17 cellular contexts compared by ENCODE assay signal in genomic region chr5:160436017-160436416, GRCh38. TPM values are rescaled to one million over a fixed set of nuclear protein-coding genes. Genes with fewer than 3 reads are reported as not detected.
DNase-seq lines count a peak whose midpoint lies in the region; ATAC-seq and TF ChIP-seq lines count a peak whose summit lies in the region.
"Had no signal": no experiment of that assay in that cellular context is flagged by ENCODE, and none has a peak within 500 bp of the region (broad histone marks: within the 10 kb centered on the region; RNA-seq: fewer than 3 reads in every experiment).

No MANE protein-coding gene starts in this region.

- no peak overlapping the region for H3K27ac ChIP-seq in OCI-LY7 (ENCODE audit: low read depth, low read length, poor library complexity, severe bottlenecking)
- H3K27ac ChIP-seq: 22Rv1, A549, HL-60 had no signal

- intact Hi-C loops in OCI-LY7 (cut with micrococcal nuclease; ENCODE audit: unreplicated experiment): loop anchor here (5.0 to 10.0 kb wide), 3 partner anchors 139 to 351 kb away; no protein-coding TSS in a partner anchor

- no peak overlapping the region for H2AFZ ChIP-seq in OCI-LY7 (ENCODE audit: low read length)

- H3K36me3 Mint-ChIP-seq in activated naive CD8-positive, alpha-beta T cell: no peaks in the 10 kb centered on the region
- no peaks in the 10 kb centered on the region for H3K36me3 Mint-ChIP-seq in activated naive CD8-positive, alpha-beta T cell treated with anti-CD3 and anti-CD28 coated beads for 36 hours
- peaks cover 10% of the 10 kb centered on the region for H3K36me3 Mint-ChIP-seq in T-helper 17 cell (ENCODE audit: low read depth)

- peaks cover 46% of the 10 kb centered on the region for H3K4me1 ChIP-seq in OCI-LY7 (ENCODE audit: insufficient read depth, low read length, poor library complexity, severe bottlenecking)
- H3K4me1 ChIP-seq: A549 had no signal

- H3K27me3 Mint-ChIP-seq in activated naive CD8-positive, alpha-beta T cell: peaks cover 9% of the 10 kb centered on the region
- H3K27me3 Mint-ChIP-seq in activated naive CD8-positive, alpha-beta T cell treated with anti-CD3 and anti-CD28 coated beads for 36 hours: peaks cover 10% of the 10 kb centered on the region
- H3K27me3 Mint-ChIP-seq in T-helper 17 cell: peaks cover 26% of the 10 kb centered on the region

- H4K20me1 ChIP-seq in OCI-LY7 (ENCODE audit: insufficient read depth, low read length): no peaks in the 10 kb centered on the region

- POLR2A ChIA-PET in OCI-LY7 (lab: Charles Lee): interaction anchor here (0.7 to 1.5 kb wide), 6 partner anchors 9 to 35 kb away, joined by 3 to 7 read pairs (median 4); partner anchors contain the start of genes PTTG1 and SLU7

- no peaks in the 10 kb centered on the region for H3K9me3 ChIP-seq in T-helper 17 cell (ENCODE audit: control insufficient read depth, low read length, poor library complexity, severe bottlenecking)
- H3K9me3 ChIP-seq in OCI-LY7 (ENCODE audit: low read length): no peaks in the 10 kb centered on the region
- H3K9me3 ChIP-seq: A549 had no signal

- no peak overlapping the region for H3K4me3 ChIP-seq in OCI-LY7 (ENCODE audit: low read depth, low read length, poor library complexity, severe bottlenecking)
- H3K4me3 ChIP-seq: A549, GM23338 had no signal

- no peak overlapping the region for H3K4me2 ChIP-seq in OCI-LY7 (ENCODE audit: low read length)
- H3K4me2 ChIP-seq: GM23338 had no signal

- H3K79me2 ChIP-seq in OCI-LY7 (ENCODE audit: insufficient read depth, low read depth, low read length): no peaks in the 10 kb centered on the region

- no TSS peak for BruUV-seq in OCI-LY7 (replicated peaks; lab: Mats Ljungman, UMichigan)

- peaks cover 31% of the 10 kb centered on the region for H3K4me1 Mint-ChIP-seq in activated naive CD8-positive, alpha-beta T cell (ENCODE audit: low read depth)
- peaks cover 29% of the 10 kb centered on the region for H3K4me1 Mint-ChIP-seq in activated naive CD8-positive, alpha-beta T cell treated with anti-CD3 and anti-CD28 coated beads for 36 hours
- peaks cover 20% of the 10 kb centered on the region for H3K4me1 Mint-ChIP-seq in T-helper 17 cell

- no peak overlapping the region for H3K4me3 Mint-ChIP-seq in activated naive CD8-positive, alpha-beta T cell
- H3K4me3 Mint-ChIP-seq in activated naive CD8-positive, alpha-beta T cell treated with anti-CD3 and anti-CD28 coated beads for 36 hours: no peak overlapping the region
- no peak overlapping the region for H3K4me3 Mint-ChIP-seq in T-helper 17 cell
- H3K4me3 Mint-ChIP-seq: GM23338 had no signal

- H3K36me3 ChIP-seq in OCI-LY7 (ENCODE audit: insufficient read depth, low read length): peaks cover 7% of the 10 kb centered on the region; the same call in 1 of the 2 replicates

- TF ChIP-seq CTCF in OCI-LY7 (conservative IDR thresholded peaks at IDR 0.05; ENCODE audit: low read length): no peak

- peak overlapping the region; percentile 3 for H3K27ac Mint-ChIP-seq in activated naive CD8-positive, alpha-beta T cell
- H3K27ac Mint-ChIP-seq in activated naive CD8-positive, alpha-beta T cell treated with anti-CD3 and anti-CD28 coated beads for 36 hours: no peak overlapping the region
- H3K27ac Mint-ChIP-seq in T-helper 17 cell: peak overlapping the region; percentile 67
- H3K27ac Mint-ChIP-seq: GM23338 had no signal

- TF ChIP-seq POLR2A in erythroblast (IDR thresholded peaks at IDR 0.05; ENCODE audit: low read length): no peak

- H3K9me2 ChIP-seq in OCI-LY7 (ENCODE audit: insufficient read depth, low read length): no peaks in the 10 kb centered on the region

- no peak for DNase-seq in activated naive CD8-positive, alpha-beta T cell treated with anti-CD3 and anti-CD28 coated beads for 36 hours
- no peak for DNase-seq in T-helper 17 cell
- peak; percentile 6 to 19 for DNase-seq in erythroblast (lab: John Stamatoyannopoulos, UW)
- DNase-seq in NOMO-1 treated with dmso at 0.1 percent for 144 hours (lab: John Stamatoyannopoulos, UW; ENCODE audit: unreplicated experiment): no peak
- no peak for DNase-seq in OCI-LY7 (ENCODE audit: low spot score)
- no peak for DNase-seq in DMS 273 (lab: John Stamatoyannopoulos, UW; ENCODE audit: unreplicated experiment)
- DNase-seq: AML-193; C1 segment of cervical spinal cord; CD4-positive, CD25-positive, alpha-beta regulatory T cell; CD8-positive, alpha-beta memory T cell; COR-L47; HCEC 1CT had no signal

- CTCF ChIA-PET in OCI-LY7 (lab: Charles Lee; ENCODE audit: unreplicated experiment): no interaction called here

- no peaks in the 10 kb centered on the region for H3K9me3 Mint-ChIP-seq in activated naive CD8-positive, alpha-beta T cell (ENCODE audit: low read depth)
- no peaks in the 10 kb centered on the region for H3K9me3 Mint-ChIP-seq in activated naive CD8-positive, alpha-beta T cell treated with anti-CD3 and anti-CD28 coated beads for 36 hours
- H3K9me3 Mint-ChIP-seq: CD4-positive, CD25-positive, alpha-beta regulatory T cell; CD8-positive, alpha-beta memory T cell; GM23338 had no signal

- no peak for ATAC-seq in T-helper 17 cell
- ATAC-seq: A549, GM23338 had no signal

RNA-seq across cellular contexts. Expression of gene PTTG1, which starts 14.4 kb away (rescaled TPM):
- 100 to 1,000 TPM; 102 to 105 TPM for total RNA-seq in activated naive CD8-positive, alpha-beta T cell treated with anti-CD3 and anti-CD28 coated beads for 36 hours
- total RNA-seq in T-helper 17 cell (10 to 100 TPM; 13.9 to 16.0 TPM), OCI-LY7 (2022) (340 and 428 TPM in 2 replicates)
- 420 and 480 TPM in 2 replicates for total RNA-seq in OCI-LY7 (2014; rRNA removed; shearing (Covaris generic))

RNA-seq across cellular contexts. Expression of gene SLU7, which starts 17.1 kb away (rescaled TPM):
- 10 to 100 TPM; 42.2 to 43.7 TPM for total RNA-seq in activated naive CD8-positive, alpha-beta T cell treated with anti-CD3 and anti-CD28 coated beads for 36 hours
- 10 to 100 TPM; 79.2 to 93.4 TPM for total RNA-seq in T-helper 17 cell
- 32.2 and 59.7 TPM in 2 replicates for total RNA-seq in OCI-LY7 (2014; rRNA removed; shearing (Covaris generic))
- total RNA-seq in OCI-LY7 (2022): 46.2 and 55.4 TPM in 2 replicates

RNA-seq across cellular contexts. Expression of gene FAM200C, which starts 36.2 kb away (rescaled TPM):
- total RNA-seq in activated naive CD8-positive, alpha-beta T cell treated with anti-CD3 and anti-CD28 coated beads for 36 hours: under 1 TPM; 0.48 to 0.68 TPM
- total RNA-seq in T-helper 17 cell (not detected), OCI-LY7 (2022) (3.7 and 5.1 TPM in 2 replicates)
- total RNA-seq in OCI-LY7 (2014; rRNA removed; shearing (Covaris generic)): 2.4 and 2.7 TPM in 2 replicates
- total RNA-seq: CD4-positive, CD25-positive, alpha-beta regulatory T cell had no signal

Comparison
In these comparisons a context has a peak if more than half of its experiments do, and no peak if none do; other contexts are left out.
1. DNase-seq: peak in erythroblast (2 of 2); none in activated naive CD8-positive, alpha-beta T cell treated with anti-CD3 and anti-CD28 coated beads for 36 hours (single experiment), T-helper 17 cell (0 of 3), NOMO-1 treated with dmso at 0.1 percent for 144 hours (single experiment), OCI-LY7 (single experiment) and DMS 273 (single experiment).
2. RNA of gene PTTG1, which starts 14.4 kb away (total RNA-seq): 340 to 480 TPM in OCI-LY7 and 102 to 105 TPM in activated naive CD8-positive, alpha-beta T cell treated with anti-CD3 and anti-CD28 coated beads for 36 hours; 13.9 to 16.0 TPM in T-helper 17 cell; every median in the first group is over 4 times any median in the second.